In genomic region chr3:46538803-46539442, GRCh38 we compare ENCODE assay signal across 9 cellular contexts. TPM values are rescaled to one million over a fixed set of nuclear protein-coding genes. Genes with fewer than 3 reads are reported as not detected.
DNase-seq lines count a peak whose midpoint lies in the region; ATAC-seq and TF ChIP-seq lines count a peak whose summit lies in the region.
"Had no signal": no experiment of that assay in that cellular context is flagged by ENCODE, and none has a peak within 500 bp of the region (broad histone marks: within the 10 kb centered on the region; RNA-seq: fewer than 3 reads in every experiment).

No MANE protein-coding gene starts in this region.

- H3K27ac ChIP-seq in KOPT-K1 (ENCODE audit: low read depth, low read length, poor library complexity, severe bottlenecking), result peak overlapping the region; percentile 99
- no peak overlapping the region for H3K27ac ChIP-seq in GM23338 (ENCODE audit: low read depth)

- H3K4me3 ChIP-seq in endocrine pancreas (ENCODE audit: control insufficient read depth, insufficient read depth, low read length) (peak overlapping the region; percentile 15), GM23338 (no peak overlapping the region)

- intact Hi-C loops in sciatic nerve (cut with DNase I), result no loop called here

- H2AFZ ChIP-seq in GM23338, result no peak overlapping the region

- no peak for TF ChIP-seq CTCF in GM23338 (conservative IDR thresholded peaks at IDR 0.05; ENCODE audit: low read depth in 2 of 2)

- no peaks in the 10 kb centered on the region for H3K9me3 ChIP-seq in KOPT-K1 (ENCODE audit: insufficient read depth, low read length, poor library complexity, severe bottlenecking)
- no peaks in the 10 kb centered on the region for H3K9me3 ChIP-seq in endocrine pancreas (ENCODE audit: control insufficient read depth, low read length)

- H3K9ac ChIP-seq in endocrine pancreas (ENCODE audit: control insufficient read depth, insufficient read depth, low read length), result no peak overlapping the region

- H3K9me2 ChIP-seq in GM23338 (ENCODE audit: insufficient read depth), result 0 out of 2 replicates have a peak, but pooled peaks cover 7% of the 10 kb centered on the region

- peak; percentile 76 for ATAC-seq in GM21515 (IDR thresholded peaks at IDR 0.05; ENCODE audit: unreplicated experiment)
- ATAC-seq in sciatic nerve, result peak; percentile 85
- no peak for ATAC-seq in GM23338

- no peak overlapping the region for H3K27ac Mint-ChIP-seq in GM23338

- H3F3A ChIP-seq in GM23338 (replicated peaks; ENCODE audit: low read depth), result no peaks in the 10 kb centered on the region

- H3K36me3 ChIP-seq in KOPT-K1 (ENCODE audit: insufficient read depth, low read length) (no peaks in the 10 kb centered on the region), endocrine pancreas (ENCODE audit: control insufficient read depth, insufficient read depth, low read length) (no peaks in the 10 kb centered on the region), GM23338 (ENCODE audit: insufficient read depth) (0 out of 2 replicates have a peak, but pooled peaks cover 5% of the 10 kb centered on the region)

- H3K27me3 ChIP-seq in endocrine pancreas (ENCODE audit: control insufficient read depth, insufficient read depth, low read length) (no peaks in the 10 kb centered on the region), GM23338 (ENCODE audit: insufficient read depth) (no peaks in the 10 kb centered on the region)

- no peaks in the 10 kb centered on the region for H4K20me1 ChIP-seq in GM23338 (replicated peaks; ENCODE audit: insufficient read depth)

- peaks cover 6% of the 10 kb centered on the region for H3K27me3 Mint-ChIP-seq in GM23338 (ENCODE audit: insufficient read depth, low read depth, poor library complexity)

- no peaks in the 10 kb centered on the region for H3K9me3 Mint-ChIP-seq in GM23338

- no peaks in the 10 kb centered on the region for H3K4me1 ChIP-seq in endocrine pancreas (ENCODE audit: control insufficient read depth, insufficient read depth, low read length)
- H3K4me1 ChIP-seq in GM23338 (ENCODE audit: insufficient read depth), result peaks cover 9% of the 10 kb centered on the region

- H3K4me3 Mint-ChIP-seq in GM23338, result no peak overlapping the region

- DNase-seq in Daoy (ENCODE audit: low read depth) (peak; percentile 42), sciatic nerve (ENCODE audit: low spot score) (peak; percentile 64), NCI-H1930 (lab: John Stamatoyannopoulos, UW) (no peak), GM23338 (ENCODE audit: low spot score) (no peak)
- peak; percentile 85 for DNase-seq in activated CD4-positive, alpha-beta T cell treated with anti-CD3 and anti-CD28 coated beads, Interleukin-2, amount 50 U/mL, for 1 hour

- H3K36me3 Mint-ChIP-seq in GM23338 (ENCODE audit: low read depth), result peaks cover 7% of the 10 kb centered on the region; the same call in 2 of the 3 replicates

- no peaks in the 10 kb centered on the region for H3K79me2 ChIP-seq in GM23338 (replicated peaks; ENCODE audit: insufficient read depth)

- H3K4me1 Mint-ChIP-seq in GM23338, result peaks cover 19% of the 10 kb centered on the region; the same call in 2 of the 3 replicates

- no peak overlapping the region for H3K4me2 ChIP-seq in GM23338

TF ChIP-seq in GM23338, 12 proteins besides CTCF, POLR2A, EP300 and RAD21:
- no peak for TF ChIP-seq POLR2AphosphoS5 (IDR thresholded peaks at IDR 0.05; ENCODE audit: low read depth)
- TF ChIP-seq EZH2phosphoT487 (IDR thresholded peaks at IDR 0.05; ENCODE audit: unreplicated experiment), result no peak
- TF ChIP-seq NANOG (IDR thresholded peaks at IDR 0.05; ENCODE audit: borderline replicate concordance), result no peak
- TF ChIP-seq CREB1 (CRISPR knock-in tag; IDR thresholded peaks at IDR 0.05; ENCODE audit: low read depth), result no peak
- TF ChIP-seq EZH2 (IDR thresholded peaks at IDR 0.05; ENCODE audit: low read depth, unreplicated experiment), result no peak
- no peak for TF ChIP-seq ZNF114 (CRISPR knock-in tag; IDR thresholded peaks at IDR 0.05)
- TF ChIP-seq ZNF331 (CRISPR knock-in tag; IDR thresholded peaks at IDR 0.05; ENCODE audit: low read depth), result no peak
- TF ChIP-seq REST (IDR thresholded peaks at IDR 0.05; ENCODE audit: unreplicated experiment), result no peak

RNA-seq across cellular contexts. Expression of gene LRRC2, which starts 27.2 kb away (rescaled TPM):
- total RNA-seq in Daoy (2014; rRNA removed; shearing (Covaris generic)), result 0.36 and 0.40 TPM in 2 replicates
- total RNA-seq in sciatic nerve, result 2.2 TPM
- 5.5 and 7.1 TPM in 2 replicates for total RNA-seq in GM23338 (2014; rRNA removed; shearing (Covaris generic))
- polyA plus RNA-seq in GM23338 (2016; fragmentation: Nextera tagmentation; extraction: Ambion mirVana), result 4.0 and 6.5 TPM in 2 replicates

RNA-seq across cellular contexts. Expression of gene RTP3, which starts 41.1 kb away (rescaled TPM):
- not detected in 2 replicates for total RNA-seq in Daoy (2014; rRNA removed; shearing (Covaris generic))
- not detected for total RNA-seq in sciatic nerve
- 0.97 TPM in 1 of 2 replicates, not detected in the other for total RNA-seq in GM23338 (2014; rRNA removed; shearing (Covaris generic))
- 0.16 TPM in 1 of 2 replicates, not detected in the other for polyA plus RNA-seq in GM23338 (2016; fragmentation: Nextera tagmentation; extraction: Ambion mirVana)
- total RNA-seq: temporal lobe had no signal

Comparison
In these comparisons a context has a peak if more than half of its experiments do, and no peak if none do; other contexts are left out.
1. DNase-seq: peak in Daoy (single experiment), activated CD4-positive, alpha-beta T cell treated with anti-CD3 and anti-CD28 coated beads, Interleukin-2, amount 50 U/mL, for 1 hour (single experiment) and sciatic nerve (single experiment); none in NCI-H1930 (0 of 2) and GM23338 (single experiment).